21 cellular contexts compared by ENCODE assay signal in genomic region chr11:69200331-69201047, GRCh38. TPM values are rescaled to one million over a fixed set of nuclear protein-coding genes. Genes with fewer than 3 reads are reported as not detected.
DNase-seq lines count a peak whose midpoint lies in the region; ATAC-seq and TF ChIP-seq lines count a peak whose summit lies in the region.
"Had no signal": no experiment of that assay in that cellular context is flagged by ENCODE, and none has a peak within 500 bp of the region (broad histone marks: within the 10 kb centered on the region; RNA-seq: fewer than 3 reads in every experiment).

No MANE protein-coding gene starts in this region.

- DNase-seq in SK-N-MC (ENCODE audit: low read depth, low spot score), result no peak
- DNase-seq in heart right ventricle, result peak; percentile 40 to 72
- peak; percentile 24 for DNase-seq in neuronal stem cell (ENCODE audit: low spot score)
- DNase-seq in activated CD8-positive, alpha-beta T cell treated with anti-CD3 and anti-CD28 coated beads, Interleukin-2, amount 10 ng/mL, durations not matched to agents 7 days and 5 days, result no peak
- no peak for DNase-seq in DMS53 (lab: John Stamatoyannopoulos, UW)
- no peak for DNase-seq in stimulated activated CD4-positive, alpha-beta T cell treated with anti-CD3 and anti-CD28 coated beads, Interleukin-12 subunit alpha, Interleukin-12 subunit beta, amount 100 ng/mL, for 4 hours
- DNase-seq: activated CD4-positive, alpha-beta T cell treated with anti-CD3 and anti-CD28 coated beads, Interleukin-2, amount 10 ng/mL, durations not matched to agents 7 days and 5 days; adrenal gland; erythroblast; kidney glomerular epithelial cell; NCI-H1436 treated with DMSO at 0.1 percent for 48 hours; NCI-H2227 treated with DMSO at 0.1 percent for 48 hours; OCI-M1; SIG-M5 had no signal

- intact Hi-C loops in heart right ventricle (cut with DNase I), result no loop called here

- TF ChIP-seq CTCF in HEK293 (tag by site-specific recombination; IDR thresholded peaks at IDR 0.05) (no peak), heart right ventricle (IDR thresholded peaks at IDR 0.05) (no peak)

- no peak overlapping the region for H2BK120ac ChIP-seq in neuronal stem cell (ENCODE audit: low read depth, low read length)

- peak overlapping the region; percentile 21 for H3K4me2 ChIP-seq in neuronal stem cell (ENCODE audit: insufficient read depth, low read length, poor library complexity, severe bottlenecking)

- H2BK15ac ChIP-seq in neuronal stem cell (ENCODE audit: low read length), result peak overlapping the region; percentile 66

- no peaks in the 10 kb centered on the region for H3K27me3 Mint-ChIP-seq in activated CD8-positive, alpha-beta T cell treated with anti-CD3 and anti-CD28 coated beads, Interleukin-2, amount 10 ng/mL, durations not matched to agents 7 days and 5 days (ENCODE audit: low read depth)
- H3K27me3 Mint-ChIP-seq: activated CD4-positive, alpha-beta T cell treated with anti-CD3 and anti-CD28 coated beads, Interleukin-2, amount 10 ng/mL, durations not matched to agents 7 days and 5 days had no signal

- H3K9me3 Mint-ChIP-seq in activated CD8-positive, alpha-beta T cell treated with anti-CD3 and anti-CD28 coated beads, Interleukin-2, amount 10 ng/mL, durations not matched to agents 7 days and 5 days (ENCODE audit: insufficient read depth), result no peaks in the 10 kb centered on the region
- H3K9me3 Mint-ChIP-seq: activated CD4-positive, alpha-beta T cell treated with anti-CD3 and anti-CD28 coated beads, Interleukin-2, amount 10 ng/mL, durations not matched to agents 7 days and 5 days; CD8-positive, alpha-beta memory T cell; mesothelial cell of epicardium had no signal

- no peak overlapping the region for H4K8ac ChIP-seq in neuronal stem cell (ENCODE audit: low read depth, low read length)

- H3K4me3 ChIP-seq in HEK293 (ENCODE audit: low read depth, low read length), result no peak overlapping the region
- H3K4me3 ChIP-seq in SK-N-MC, result no peak overlapping the region
- H3K4me3 ChIP-seq in heart right ventricle, result no peak overlapping the region
- H3K4me3 ChIP-seq in neuronal stem cell (ENCODE audit: low read length in 2 of 2), result no peak overlapping the region
- H3K4me3 ChIP-seq: adrenal gland, HAP-1 had no signal

- 46 to 58% methylated on average over 31 of the region's 31 CpGs for WGBS in heart right ventricle, 2 donors
- no CpG with 5 or more reads among the region's 31 CpGs for WGBS in neuronal stem cell (ENCODE audit: extremely low coverage in 2 of 2, insufficient read length in 2 of 2, insufficient replicate concordance in 1 of 2), 2 donors

- POLR2A ChIA-PET in HEK293 (lab: Yijun Ruan, JAX), result no interaction called here
- POLR2A ChIA-PET in activated CD8-positive, alpha-beta T cell treated with anti-CD3 and anti-CD28 coated beads, Interleukin-2, amount 10 ng/mL, durations not matched to agents 7 days and 5 days (lab: Charles Lee), result no interaction called here

- peak; percentile 53 to 85 (median 68) for ATAC-seq in heart right ventricle
- no peak for ATAC-seq in activated CD8-positive, alpha-beta T cell treated with anti-CD3 and anti-CD28 coated beads, Interleukin-2, amount 10 ng/mL, durations not matched to agents 7 days and 5 days
- no peak for ATAC-seq in HG03520 (IDR thresholded peaks at IDR 0.05; ENCODE audit: unreplicated experiment)

- H2AK5ac ChIP-seq in neuronal stem cell (ENCODE audit: low read depth, low read length), result peak overlapping the region; percentile 58

- H2AFZ ChIP-seq in neuronal stem cell (ENCODE audit: low read length), result peak overlapping the region; percentile 32

- H3K14ac ChIP-seq in neuronal stem cell (ENCODE audit: low read length), result no peak overlapping the region

- H3K27ac ChIP-seq in HEK293 (ENCODE audit: extremely low read depth, low read depth, low read length), result no peak overlapping the region
- peak overlapping the region; percentile 37 for H3K27ac ChIP-seq in SK-N-MC
- H3K27ac ChIP-seq in heart right ventricle, result no peak overlapping the region
- no peak overlapping the region for H3K27ac ChIP-seq in neuronal stem cell (replicated peaks; ENCODE audit: low read length)
- H3K27ac ChIP-seq: adrenal gland had no signal

- peaks cover 0 to 7% (median 0%) of the 10 kb centered on the region in 7 donors for H3K27me3 ChIP-seq in heart right ventricle
- peaks cover 0 to 40% (median 0%) of the 10 kb centered on the region in 3 experiments for H3K27me3 ChIP-seq in neuronal stem cell (ENCODE audit: control insufficient read depth in 3 of 3, insufficient read depth in 3 of 3, low read depth in 1 of 3, low read length in 3 of 3)

- no peaks in the 10 kb centered on the region for H3K4me1 Mint-ChIP-seq in activated CD8-positive, alpha-beta T cell treated with anti-CD3 and anti-CD28 coated beads, Interleukin-2, amount 10 ng/mL, durations not matched to agents 7 days and 5 days (ENCODE audit: low read depth)
- H3K4me1 Mint-ChIP-seq: activated CD4-positive, alpha-beta T cell treated with anti-CD3 and anti-CD28 coated beads, Interleukin-2, amount 10 ng/mL, durations not matched to agents 7 days and 5 days; CD8-positive, alpha-beta memory T cell had no signal

- H3K27ac Mint-ChIP-seq in activated CD8-positive, alpha-beta T cell treated with anti-CD3 and anti-CD28 coated beads, Interleukin-2, amount 10 ng/mL, durations not matched to agents 7 days and 5 days, result no peak overlapping the region
- H3K27ac Mint-ChIP-seq: activated CD4-positive, alpha-beta T cell treated with anti-CD3 and anti-CD28 coated beads, Interleukin-2, amount 10 ng/mL, durations not matched to agents 7 days and 5 days; CD8-positive, alpha-beta memory T cell had no signal

- H3K9ac ChIP-seq in SK-N-MC (ENCODE audit: insufficient read length) (peak overlapping the region; percentile 59), neuronal stem cell (ENCODE audit: low read depth, low read length, poor library complexity) (peak overlapping the region; percentile 71)

- H3K4me3 Mint-ChIP-seq in activated CD8-positive, alpha-beta T cell treated with anti-CD3 and anti-CD28 coated beads, Interleukin-2, amount 10 ng/mL, durations not matched to agents 7 days and 5 days, result no peak overlapping the region
- H3K4me3 Mint-ChIP-seq: activated CD4-positive, alpha-beta T cell treated with anti-CD3 and anti-CD28 coated beads, Interleukin-2, amount 10 ng/mL, durations not matched to agents 7 days and 5 days; CD8-positive, alpha-beta memory T cell; mesothelial cell of epicardium had no signal

- peak overlapping the region; percentile 35 for H2BK5ac ChIP-seq in neuronal stem cell (ENCODE audit: low read length)

- peak overlapping the region; percentile 71 for H3K18ac ChIP-seq in neuronal stem cell (ENCODE audit: low read length)

- no peaks in the 10 kb centered on the region for H3K36me3 Mint-ChIP-seq in activated CD8-positive, alpha-beta T cell treated with anti-CD3 and anti-CD28 coated beads, Interleukin-2, amount 10 ng/mL, durations not matched to agents 7 days and 5 days (ENCODE audit: low read depth)
- H3K36me3 Mint-ChIP-seq: CD8-positive, alpha-beta memory T cell; mesothelial cell of epicardium had no signal

- no peak overlapping the region for H3K4ac ChIP-seq in neuronal stem cell (ENCODE audit: low read length)

- no peaks in the 10 kb centered on the region for H3K36me3 ChIP-seq in HEK293 (ENCODE audit: control insufficient read depth in 2 of 2, insufficient read depth in 1 of 2, low read length in 2 of 2)
- no peaks in the 10 kb centered on the region for H3K36me3 ChIP-seq in SK-N-MC (ENCODE audit: insufficient read depth, low read length)
- no peaks in the 10 kb centered on the region for H3K36me3 ChIP-seq in heart right ventricle
- no peaks in the 10 kb centered on the region for H3K36me3 ChIP-seq in neuronal stem cell (replicated peaks in 1 of 2; ENCODE audit: control insufficient read depth in 2 of 2, insufficient read depth in 2 of 2, low read length in 2 of 2)
- H3K36me3 ChIP-seq: adrenal gland, HAP-1 had no signal

- CTCF ChIA-PET in HEK293 (lab: Yijun Ruan, JAX), result interaction anchor here (0.6 to 1.0 kb wide), 3 partner anchors 89 to 470 kb away, joined by 3 read pairs; no protein-coding TSS in a partner anchor
- CTCF ChIA-PET in activated CD8-positive, alpha-beta T cell treated with anti-CD3 and anti-CD28 coated beads, Interleukin-2, amount 10 ng/mL, durations not matched to agents 7 days and 5 days (lab: Charles Lee), result interaction anchor here (0.6 kb wide), 1 partner anchor 376 kb away, joined by 3 read pairs; no protein-coding TSS in a partner anchor

- no peak overlapping the region for H4K91ac ChIP-seq in neuronal stem cell (ENCODE audit: low read depth, low read length, poor library complexity)

- no peak overlapping the region for H2BK12ac ChIP-seq in neuronal stem cell (ENCODE audit: low read length)

- H3K4me1 ChIP-seq in HEK293 (ENCODE audit: control insufficient read depth, insufficient read depth, low read length) (no peaks in the 10 kb centered on the region), heart right ventricle (peaks cover 3 to 21% (median 11%) of the 10 kb centered on the region in 9 donors), neuronal stem cell (ENCODE audit: control insufficient read depth in 2 of 2, insufficient read depth in 1 of 2, low read depth in 1 of 2, low read length in 2 of 2) (peaks cover 8 to 15% of the 10 kb centered on the region in 2 donors)
- H3K4me1 ChIP-seq: adrenal gland, HAP-1 had no signal

- H3K23ac ChIP-seq in neuronal stem cell (ENCODE audit: low read depth, low read length, poor library complexity), result no peak overlapping the region

- no peaks in the 10 kb centered on the region for H3K79me1 ChIP-seq in neuronal stem cell (ENCODE audit: low read depth, low read length)

- H3K9me3 ChIP-seq in HEK293 (ENCODE audit: control insufficient read depth, insufficient read depth, low read depth, low read length), result no peaks in the 10 kb centered on the region
- no peaks in the 10 kb centered on the region for H3K9me3 ChIP-seq in SK-N-MC (ENCODE audit: low read depth, low read length)
- H3K9me3 ChIP-seq in heart right ventricle, result no peaks in the 10 kb centered on the region
- H3K9me3 ChIP-seq in neuronal stem cell (replicated peaks in 1 of 2; ENCODE audit: control insufficient read depth in 2 of 2, insufficient read depth in 1 of 2, low read depth in 1 of 2, low read length in 2 of 2), result no peaks in the 10 kb centered on the region
- H3K9me3 ChIP-seq: adrenal gland, HAP-1 had no signal

TF ChIP-seq in HEK293, 187 proteins besides CTCF, POLR2A, EP300 and RAD21 (continues in another document):
- no peak for TF ChIP-seq ZNF707 (tag by site-specific recombination; IDR thresholded peaks at IDR 0.05)
- no peak for TF ChIP-seq ZNF426 (tag by site-specific recombination; IDR thresholded peaks at IDR 0.05)

RNA-seq across cellular contexts. Expression of gene SMIM38, which starts 44.8 kb away (rescaled TPM):
- under 1 TPM in 9 of 10 donors, not detected in 1; 0.11 to 0.56 (median 0.18) TPM for total RNA-seq in heart right ventricle
- polyA plus RNA-seq in heart right ventricle, result under 1 TPM; 0.07 to 0.22 TPM
- polyA plus RNA-seq in neuronal stem cell (2013, experiment 1 of 2), result 0.26 TPM
- polyA plus RNA-seq in neuronal stem cell (2013, experiment 2 of 2), result 0.36 TPM
- total RNA-seq in activated CD8-positive, alpha-beta T cell treated with anti-CD3 and anti-CD28 coated beads, Interleukin-2, amount 10 ng/mL, durations not matched to agents 7 days and 5 days, result under 1 TPM in 1 of 2 experiments, not detected in 1; 0.18 TPM
- total RNA-seq: dermis microvascular lymphatic vessel endothelial cell, MCF 10A had no signal
- polyA plus RNA-seq: CD8-positive, alpha-beta memory T cell had no signal

Comparison
In these comparisons a context has a peak if more than half of its experiments do, and no peak if none do; other contexts are left out.
1. DNase-seq: peak in heart right ventricle (2 of 2) and neuronal stem cell (single experiment); none in SK-N-MC (single experiment), activated CD8-positive, alpha-beta T cell treated with anti-CD3 and anti-CD28 coated beads, Interleukin-2, amount 10 ng/mL, durations not matched to agents 7 days and 5 days (single experiment), DMS53 (single experiment) and stimulated activated CD4-positive, alpha-beta T cell treated with anti-CD3 and anti-CD28 coated beads, Interleukin-12 subunit alpha, Interleukin-12 subunit beta, amount 100 ng/mL, for 4 hours (single experiment).
2. ATAC-seq: peak in heart right ventricle (8 of 8); none in activated CD8-positive, alpha-beta T cell treated with anti-CD3 and anti-CD28 coated beads, Interleukin-2, amount 10 ng/mL, durations not matched to agents 7 days and 5 days (single experiment) and HG03520 (single experiment).